8 cellular contexts compared by ENCODE assay signal in genomic region chr16:28974437-28975157, GRCh38. TPM values are rescaled to one million over a fixed set of nuclear protein-coding genes. Genes with fewer than 3 reads are reported as not detected.
A peak's percentile ranks its signal among the peaks of the same experiment; 100 is the strongest.
DNase-seq lines count a peak whose midpoint lies in the region; ATAC-seq and TF ChIP-seq lines count a peak whose summit lies in the region.

Gene SPNS1 (plus strand): TSS chr16:28974778. CDS start chr16:28975152, 374 bp downstream.

- H3K27ac ChIP-seq in colonic mucosa, result peak within 1 kb of the TSS; percentile 50

- no peak for TF ChIP-seq CTCF in colonic mucosa (IDR thresholded peaks at IDR 0.05)

- peak; percentile 99 for DNase-seq in AG20443 (ENCODE audit: low spot score)
- DNase-seq in GM19238 (ENCODE audit: insufficient read length, low spot score), result peak; percentile 98
- DNase-seq in NCI-H524 treated with DMSO at 0.1 percent for 48 hours (lab: John Stamatoyannopoulos, UW), result peak; percentile 84
- DNase-seq in activated CD4-positive, alpha-beta T cell treated with anti-CD3 and anti-CD28 coated beads for 4 hours, result peak; percentile 88 to 92
- DNase-seq in colonic mucosa, result peak; percentile 99
- DNase-seq in kidney tubule cell (ENCODE audit: low spot score), result peak; percentile 96
- DNase-seq in stimulated activated CD4-positive, alpha-beta T cell treated with anti-CD3 and anti-CD28 coated beads, Interleukin-1b, Interleukin-23, amount 100 ng/mL, for 24 hours (ENCODE audit: low read depth in 4 of 4, low spot score in 1 of 4), result peak; percentile 72 to 93 (median 88)

- H3K36me3 ChIP-seq in colonic mucosa, result no peaks in the 10 kb centered on the region

- peak; percentile 83 for ATAC-seq in HG03442 (IDR thresholded peaks at IDR 0.05; ENCODE audit: unreplicated experiment)

- no peaks in the 10 kb centered on the region for H3K9me3 ChIP-seq in colonic mucosa

- H3K4me1 ChIP-seq in colonic mucosa, result peaks cover 8% of the 10 kb centered on the region

- peak within 1 kb of the TSS; percentile 75 for H3K4me3 ChIP-seq in colonic mucosa

- H3K27me3 ChIP-seq in colonic mucosa, result no peaks in the 10 kb centered on the region

- intact Hi-C loops in colonic mucosa (cut with DNase I), result no loop called here

- H3K9ac ChIP-seq in colonic mucosa (ENCODE audit: low read depth in 2 of 2, low read length in 2 of 2), result peak within 1 kb of the TSS; percentile 73 to 75

RNA-seq across cellular contexts. Expression of gene SPNS1, which starts in this region (rescaled TPM):
- total RNA-seq in colonic mucosa, result 10 to 100 TPM; 30.3 to 56.3 TPM

Comparison
In these comparisons a context has a peak if more than half of its experiments do, and no peak if none do; other contexts are left out.
1. Peak in every context shown above with its lines: DNase-seq, ATAC-seq, H3K4me3 ChIP-seq and H3K27ac ChIP-seq.